In the genomic region with DNA sequence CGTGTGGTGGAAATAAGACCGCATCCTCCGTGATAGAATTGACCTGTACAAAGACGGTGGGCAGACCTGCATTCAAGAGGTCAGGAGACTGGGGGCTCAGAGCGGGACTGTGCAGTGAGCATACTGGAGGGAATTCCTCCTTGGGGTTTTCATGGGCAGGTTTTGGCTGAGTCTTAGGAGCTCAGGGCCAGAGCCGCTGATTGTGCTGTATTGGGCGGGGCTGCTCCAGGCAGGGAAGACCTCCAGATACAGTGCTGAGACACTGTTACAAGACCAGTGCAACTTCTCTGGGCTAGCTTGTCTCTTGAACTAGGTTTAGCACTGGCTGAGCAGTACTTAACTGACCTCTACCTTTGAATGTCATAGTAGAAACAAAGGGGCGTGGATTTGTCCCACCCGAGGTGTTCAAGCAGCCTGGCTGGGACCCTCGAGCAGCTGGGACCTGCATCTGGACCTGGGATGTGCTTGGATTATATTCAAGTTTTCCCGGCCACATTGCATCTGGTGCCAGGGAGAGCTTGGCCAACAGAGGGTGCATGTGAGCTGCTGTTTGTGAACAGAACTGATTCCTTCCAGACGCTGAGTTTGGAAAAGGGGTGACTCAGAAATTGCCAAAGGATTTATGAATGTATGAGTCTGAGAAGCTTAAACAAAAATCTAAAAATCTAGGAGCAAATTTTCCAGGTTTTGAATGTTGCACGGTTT, we compare ENCODE assay signal across 8 cellular contexts. TPM values are rescaled to one million over a fixed set of nuclear protein-coding genes. Genes with fewer than 3 reads are reported as not detected.
A peak's percentile ranks its signal among the peaks of the same experiment; 100 is the strongest.
DNase-seq lines count a peak whose midpoint lies in the region; TF ChIP-seq lines count a peak whose summit lies in the region.

No MANE protein-coding gene starts in this region.

- DNase-seq in 8988T (peak; percentile 82), SJCRH30 (peak; percentile 38 to 63), fibroblast of peridontal ligament (ENCODE audit: extremely low read depth) (peak; percentile 94), non-pigmented ciliary epithelial cell (ENCODE audit: low read depth) (peak; percentile 66), AML-193 (lab: John Stamatoyannopoulos, UW) (no peak), NK-92 (lab: John Stamatoyannopoulos, UW; ENCODE audit: unreplicated experiment) (no peak)
- no peak for DNase-seq in activated T-cell treated with anti-CD3 and anti-CD28 coated beads, Interleukin-2, amount 50 U/mL, for 48 hours

- H3K27ac ChIP-seq in SJCRH30 = no peak overlapping the region

- no peaks in the 10 kb centered on the region for H3K9me3 ChIP-seq in SJCRH30 (replicated peaks)

- no peaks in the 10 kb centered on the region for H3K4me1 ChIP-seq in SJCRH30

- H3K4me3 ChIP-seq in GM12875 (ENCODE audit: low read depth, low read length) (no peak overlapping the region), SJCRH30 (no peak overlapping the region)

- peaks cover 89% of the 10 kb centered on the region for H3K36me3 ChIP-seq in SJCRH30

- no peaks in the 10 kb centered on the region for H3K27me3 ChIP-seq in SJCRH30

- TF ChIP-seq CTCF in GM12875 (IDR thresholded peaks at IDR 0.05; ENCODE audit: borderline replicate concordance, insufficient read depth, low read depth, low read length) = peak; percentile 34; the same call in 1 of the 2 replicates

RNA-seq across cellular contexts. Expression of gene SLC22A1, which starts 33.4 kb away (rescaled TPM):
- 0.20 and 0.49 TPM in 2 replicates for total RNA-seq in SJCRH30 (2014; rRNA removed; shearing (Covaris generic))

Comparison
In these comparisons a context has a peak if more than half of its experiments do, and no peak if none do; other contexts are left out.
1. DNase-seq: peak in 8988T (single experiment), SJCRH30 (2 of 2), fibroblast of peridontal ligament (single experiment) and non-pigmented ciliary epithelial cell (single experiment); none in AML-193 (0 of 2), NK-92 (single experiment) and activated T-cell treated with anti-CD3 and anti-CD28 coated beads, Interleukin-2, amount 50 U/mL, for 48 hours (0 of 2).